ENCODE assay signal across 8 cellular contexts in the genomic region with DNA sequence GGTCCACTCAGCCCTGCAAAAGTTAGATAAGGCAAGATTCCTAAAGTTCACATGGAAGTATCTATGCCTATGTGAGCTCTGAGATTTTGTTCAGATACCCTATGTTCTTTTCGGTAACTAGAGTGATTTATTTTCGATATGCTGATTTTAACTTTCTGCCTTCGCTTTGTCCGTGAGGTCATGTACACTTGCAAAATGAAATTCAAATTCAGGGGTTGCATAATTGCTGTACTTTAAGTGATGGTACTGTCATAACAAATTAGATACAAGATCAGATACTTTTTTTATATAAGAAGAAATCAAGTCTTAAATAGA. TPM values are rescaled to one million over a fixed set of nuclear protein-coding genes. Genes with fewer than 3 reads are reported as not detected.
DNase-seq lines count a peak whose midpoint lies in the region; ATAC-seq and TF ChIP-seq lines count a peak whose summit lies in the region.

No MANE protein-coding gene starts in this region.

- H3K9me3 ChIP-seq in heart right ventricle (no peaks in the 10 kb centered on the region), hepatocyte (ENCODE audit: low read depth) (no peaks in the 10 kb centered on the region)

- H2AFZ ChIP-seq in hepatocyte = peak overlapping the region; percentile 81

- no peaks in the 10 kb centered on the region for H3K9me3 Mint-ChIP-seq in stimulated activated effector memory CD8-positive, alpha-beta T cell treated with anti-CD3 and anti-CD28 coated beads, Interleukin-12 subunit alpha, Interleukin-12 subunit beta, amount 100 ng/mL, for 72 hours

- H3K4me1 ChIP-seq in heart right ventricle (peaks cover 0 to 34% (median 22%) of the 10 kb centered on the region in 9 donors), hepatocyte (ENCODE audit: insufficient read depth) (peaks cover 11% of the 10 kb centered on the region)

- peak overlapping the region; percentile 77 for H3K4me2 ChIP-seq in hepatocyte

- H4K20me1 ChIP-seq in hepatocyte (ENCODE audit: insufficient read depth, poor library complexity, severe bottlenecking) = peaks cover 3% of the 10 kb centered on the region

- peak overlapping the region; percentile 79 for H3K27ac Mint-ChIP-seq in stimulated activated effector memory CD8-positive, alpha-beta T cell treated with anti-CD3 and anti-CD28 coated beads, Interleukin-12 subunit alpha, Interleukin-12 subunit beta, amount 100 ng/mL, for 72 hours

- TF ChIP-seq CTCF in heart right ventricle (IDR thresholded peaks at IDR 0.05) (no peak), WI38 (IDR thresholded peaks at IDR 0.05; ENCODE audit: low read depth, low read length) (no peak), hepatocyte (IDR thresholded peaks at IDR 0.05; ENCODE audit: poor library complexity) (no peak)

- peaks cover 31% of the 10 kb centered on the region for H3K79me2 ChIP-seq in hepatocyte

- H3K27ac ChIP-seq in heart right ventricle (peak overlapping the region; percentile 90 to 99 (median 98)), hepatocyte (peak overlapping the region; percentile 100)

- H3K4me3 ChIP-seq in heart right ventricle (peak overlapping the region; percentile 40 to 100 (median 95)), WI38 (ENCODE audit: low read depth, low read length) (peak overlapping the region; percentile 87), hepatocyte (peak overlapping the region; percentile 49)

- peak overlapping the region; percentile 71 for H3K4me3 Mint-ChIP-seq in stimulated activated effector memory CD8-positive, alpha-beta T cell treated with anti-CD3 and anti-CD28 coated beads, Interleukin-12 subunit alpha, Interleukin-12 subunit beta, amount 100 ng/mL, for 72 hours

- peaks cover 26% of the 10 kb centered on the region for H3K4me1 Mint-ChIP-seq in stimulated activated effector memory CD8-positive, alpha-beta T cell treated with anti-CD3 and anti-CD28 coated beads, Interleukin-12 subunit alpha, Interleukin-12 subunit beta, amount 100 ng/mL, for 72 hours

- H3K36me3 ChIP-seq in heart right ventricle = no peaks in the 10 kb centered on the region
- H3K36me3 ChIP-seq in hepatocyte (replicated peaks; ENCODE audit: insufficient read depth, low read depth) = no peaks in the 10 kb centered on the region

- DNase-seq in heart right ventricle (no peak), left ventricle myocardium superior (no peak), hepatocyte (ENCODE audit: low spot score) (no peak), dedifferentiated amniotic fluid mesenchymal stem cell (ENCODE audit: extremely low spot score) (no peak), NCI-H146 treated with DMSO at 0.1 percent for 48 hours (lab: John Stamatoyannopoulos, UW; ENCODE audit: unreplicated experiment) (no peak)
- no peak for DNase-seq in stimulated activated effector memory CD8-positive, alpha-beta T cell treated with anti-CD3 and anti-CD28 coated beads, Interleukin-12 subunit alpha, Interleukin-12 subunit beta, amount 100 ng/mL, for 72 hours (ENCODE audit: low spot score in 2 of 2)
- no peak for DNase-seq in activated CD4-positive, alpha-beta T cell treated with anti-CD3 and anti-CD28 coated beads for 1 hour

- 5 to 13% methylated on average over 4 of the region's 4 CpGs for WGBS in heart right ventricle, 2 donors
- 14% methylated on average over 4 of the region's 4 CpGs for WGBS in hepatocyte (ENCODE audit: low lambda C conversion rate, missing lambda C conversion rate)

- intact Hi-C loops in heart right ventricle (cut with DNase I) = no loop called here
- intact Hi-C loops in left ventricle myocardium superior (cut with micrococcal nuclease) = no loop called here

- H3K9me2 ChIP-seq in hepatocyte (replicated peaks; ENCODE audit: insufficient read depth) = no peaks in the 10 kb centered on the region

- peaks cover 21% of the 10 kb centered on the region for H3K36me3 Mint-ChIP-seq in stimulated activated effector memory CD8-positive, alpha-beta T cell treated with anti-CD3 and anti-CD28 coated beads, Interleukin-12 subunit alpha, Interleukin-12 subunit beta, amount 100 ng/mL, for 72 hours

- ATAC-seq in heart right ventricle = no peak
- no peak for ATAC-seq in left ventricle myocardium superior
- ATAC-seq in stimulated activated effector memory CD8-positive, alpha-beta T cell treated with anti-CD3 and anti-CD28 coated beads, Interleukin-12 subunit alpha, Interleukin-12 subunit beta, amount 100 ng/mL, for 72 hours = no peak

- H3K27me3 ChIP-seq in heart right ventricle (no peaks in the 10 kb centered on the region), hepatocyte (no peaks in the 10 kb centered on the region)

RNA-seq across cellular contexts. Expression of a gene that starts 0.3 kb away (rescaled TPM):
- total RNA-seq in heart right ventricle = 100 to 1,000 TPM in 9 of 10 donors, 10 to 100 TPM in 1; 97.6 to 128 (median 109) TPM
- 10 to 100 TPM; 20.6 to 27.3 TPM for polyA plus RNA-seq in heart right ventricle
- total RNA-seq in left ventricle myocardium superior = 120 TPM
- total RNA-seq in hepatocyte = 57.3 and 65.6 TPM in 2 replicates
- 29.1 and 32.1 TPM in 2 replicates for polyA plus RNA-seq in hepatocyte

RNA-seq across cellular contexts. Expression of a gene that starts 40.5 kb away (rescaled TPM):
- 10 to 100 TPM in 1 of 10 donors, 1 to 10 TPM in 9; 2.7 to 11.3 (median 8.0) TPM for total RNA-seq in heart right ventricle
- polyA plus RNA-seq in heart right ventricle = under 1 TPM; 0.09 to 0.59 TPM
- 4.9 TPM for total RNA-seq in left ventricle myocardium superior
- total RNA-seq in hepatocyte = 4.4 and 4.6 TPM in 2 replicates
- 0.29 and 0.87 TPM in 2 replicates for polyA plus RNA-seq in hepatocyte
